In genomic region chr16:66444049-66444481, GRCh38 we compare ENCODE assay signal across 1 cellular context.
TF ChIP-seq lines count a peak whose summit lies in the region.

No MANE protein-coding gene starts in this region.

TF ChIP-seq in GM12878, 131 proteins besides CTCF, POLR2A, EP300 and RAD21 (continued from another document):
- TF ChIP-seq BACH1 (IDR thresholded peaks at IDR 0.05; ENCODE audit: borderline replicate concordance) (no peak), RFX5 (IDR thresholded peaks at IDR 0.05; ENCODE audit: low read depth, low read length) (no peak), GATAD2B (conservative IDR thresholded peaks at IDR 0.05; ENCODE audit: low read depth) (no peak), STAT1 (conservative IDR thresholded peaks at IDR 0.05) (no peak)
